10 cellular contexts compared by ENCODE assay signal in the genomic region with DNA sequence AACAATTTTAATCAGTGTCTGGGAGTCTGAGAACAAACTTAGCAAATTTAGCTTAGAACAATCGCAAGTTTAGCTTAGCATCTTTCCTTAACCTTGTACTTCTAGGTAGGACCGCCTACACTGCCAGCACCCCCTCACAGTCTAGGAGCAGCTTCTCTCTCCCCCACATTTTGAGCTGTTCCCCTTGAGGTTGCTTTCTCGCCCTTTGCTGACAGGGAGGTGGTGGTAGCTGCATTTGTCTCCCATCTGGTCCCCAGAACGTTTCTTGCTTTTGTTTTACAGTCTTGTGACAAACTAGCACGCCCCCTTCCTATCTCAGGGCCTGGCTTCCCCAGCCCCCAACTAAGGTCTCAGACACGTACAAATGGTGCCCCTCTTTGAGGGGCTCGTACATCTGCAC. TPM values are rescaled to one million over a fixed set of nuclear protein-coding genes. Genes with fewer than 3 reads are reported as not detected.
A peak's percentile ranks its signal among the peaks of the same experiment; 100 is the strongest.
DNase-seq lines count a peak whose midpoint lies in the region; ATAC-seq and TF ChIP-seq lines count a peak whose summit lies in the region.
"Had no signal": no experiment of that assay in that cellular context is flagged by ENCODE, and none has a peak within 500 bp of the region (broad histone marks: within the 10 kb centered on the region; RNA-seq: fewer than 3 reads in every experiment).

No MANE protein-coding gene starts in this region.

- H3K27me3 Mint-ChIP-seq in activated T-helper 1 cell treated with anti-CD3 and anti-CD28 coated beads, Interleukin-12 subunit alpha, Interleukin-12 subunit beta, Interleukin-2, Interleukin-4 antibody, amounts not matched to agents 30 ng/mL and 10 ng/mL and 1 ng/mL, durations not matched to agents 14 hours and 24 hours and 36 hours (ENCODE audit: insufficient read depth): no peaks in the 10 kb centered on the region

- TF ChIP-seq POLR2A in stomach (IDR thresholded peaks at IDR 0.05): no peak

- intact Hi-C loops in activated T-helper 1 cell treated with anti-CD3 and anti-CD28 coated beads, Interleukin-12 subunit alpha, Interleukin-12 subunit beta, Interleukin-2, Interleukin-4 antibody, amounts not matched to agents 30 ng/mL and 10 ng/mL and 1 ng/mL, durations not matched to agents 14 hours and 24 hours and 36 hours (cut with micrococcal nuclease): no loop called here
- intact Hi-C loops in left lung (cut with DNase I): no loop called here
- intact Hi-C loops in stomach (cut with DNase I; ENCODE audit: low total_unique reads): no loop called here

- no peaks in the 10 kb centered on the region for H3K9me2 ChIP-seq in SK-N-SH

- peak overlapping the region; percentile 53 for H3K4me2 ChIP-seq in SK-N-SH
- H3K4me2 ChIP-seq: A549 had no signal

- H3K9me3 Mint-ChIP-seq in activated T-helper 1 cell treated with anti-CD3 and anti-CD28 coated beads, Interleukin-12 subunit alpha, Interleukin-12 subunit beta, Interleukin-2, Interleukin-4 antibody, amounts not matched to agents 30 ng/mL and 10 ng/mL and 1 ng/mL, durations not matched to agents 14 hours and 24 hours and 36 hours: no peaks in the 10 kb centered on the region

- H2AFZ ChIP-seq in SK-N-SH (ENCODE audit: low read depth): no peak overlapping the region
- H2AFZ ChIP-seq: parathyroid adenoma had no signal

- peak; percentile 17; the same call in 1 of the 2 replicates for TF ChIP-seq RAD21 in SK-N-SH (IDR thresholded peaks at IDR 0.05; ENCODE audit: low read length)

- H3K4me3 ChIP-seq in SK-N-SH (ENCODE audit: low read depth in 2 of 2, low read length in 1 of 2) (peak overlapping the region; percentile 0 to 13; a peak in 1 of 4 replicates), left lung (no peak overlapping the region), stomach (no peak overlapping the region)
- H3K4me3 ChIP-seq: A549 had no signal

- H3K36me3 ChIP-seq in SK-N-SH (replicated peaks in 1 of 2; ENCODE audit: control insufficient read depth in 1 of 2, insufficient read depth in 2 of 2, low read length in 1 of 2) (peaks cover 0 to 6% of the 10 kb centered on the region in 2 experiments), left lung (no peaks in the 10 kb centered on the region), stomach (no peaks in the 10 kb centered on the region)

- peak overlapping the region; percentile 58 for H3K9ac ChIP-seq in SK-N-SH
- H3K9ac ChIP-seq: parathyroid adenoma had no signal

- peaks cover 56 to 63% of the 10 kb centered on the region in 2 experiments for H3K4me1 ChIP-seq in SK-N-SH (ENCODE audit: control insufficient read depth in 1 of 2, insufficient read depth in 2 of 2, low read depth in 1 of 2, low read length in 1 of 2)
- H3K4me1 ChIP-seq in left lung: peaks cover 25 to 59% of the 10 kb centered on the region in 2 donors
- H3K4me1 ChIP-seq in stomach: peaks cover 31 to 91% (median 79%) of the 10 kb centered on the region in 4 donors

- peaks cover 33% of the 10 kb centered on the region for H3K36me3 Mint-ChIP-seq in activated T-helper 1 cell treated with anti-CD3 and anti-CD28 coated beads, Interleukin-12 subunit alpha, Interleukin-12 subunit beta, Interleukin-2, Interleukin-4 antibody, amounts not matched to agents 30 ng/mL and 10 ng/mL and 1 ng/mL, durations not matched to agents 14 hours and 24 hours and 36 hours (ENCODE audit: low read depth)

- WGBS in SK-N-SH (ENCODE audit: low lambda C conversion rate): 63% methylated on average over 7 of the region's 7 CpGs
- WGBS in stomach, 5 donors: 37 to 59% (median 45%) methylated on average over 7 of the region's 7 CpGs

- TF ChIP-seq CTCF in SK-N-SH (IDR thresholded peaks at IDR 0.05) (no peak), left lung (IDR thresholded peaks at IDR 0.05) (no peak), stomach (IDR thresholded peaks at IDR 0.05) (no peak)

- no peak for TF ChIP-seq EP300 in SK-N-SH (IDR thresholded peaks at IDR 0.05; ENCODE audit: borderline replicate concordance in 1 of 2, low read depth in 1 of 2, low read length in 1 of 2)
- TF ChIP-seq EP300 in stomach (IDR thresholded peaks at IDR 0.05): no peak

- H3K4me3 Mint-ChIP-seq in activated T-helper 1 cell treated with anti-CD3 and anti-CD28 coated beads, Interleukin-12 subunit alpha, Interleukin-12 subunit beta, Interleukin-2, Interleukin-4 antibody, amounts not matched to agents 30 ng/mL and 10 ng/mL and 1 ng/mL, durations not matched to agents 14 hours and 24 hours and 36 hours: peak overlapping the region; percentile 8

- peaks cover 71% of the 10 kb centered on the region for H3K4me1 Mint-ChIP-seq in activated T-helper 1 cell treated with anti-CD3 and anti-CD28 coated beads, Interleukin-12 subunit alpha, Interleukin-12 subunit beta, Interleukin-2, Interleukin-4 antibody, amounts not matched to agents 30 ng/mL and 10 ng/mL and 1 ng/mL, durations not matched to agents 14 hours and 24 hours and 36 hours (ENCODE audit: low read depth)

- no peaks in the 10 kb centered on the region for H4K20me1 ChIP-seq in SK-N-SH (ENCODE audit: insufficient read depth)

- peaks cover 62% of the 10 kb centered on the region for H3K79me2 ChIP-seq in SK-N-SH (ENCODE audit: insufficient read depth)

- H3K27me3 ChIP-seq in SK-N-SH (ENCODE audit: insufficient read depth) (no peaks in the 10 kb centered on the region), left lung (no peaks in the 10 kb centered on the region), stomach (no peaks in the 10 kb centered on the region)

- CTCF ChIA-PET in SK-N-SH (lab: Yijun Ruan, JAX): interaction anchor here (0.8 to 1.4 kb wide), 3 partner anchors 19 to 46 kb away, joined by 3 to 4 read pairs (median 3); no protein-coding TSS in a partner anchor

- peaks cover 61% of the 10 kb centered on the region for H3F3A ChIP-seq in SK-N-SH (replicated peaks; ENCODE audit: insufficient read depth)

- H3K27ac Mint-ChIP-seq in activated T-helper 1 cell treated with anti-CD3 and anti-CD28 coated beads, Interleukin-12 subunit alpha, Interleukin-12 subunit beta, Interleukin-2, Interleukin-4 antibody, amounts not matched to agents 30 ng/mL and 10 ng/mL and 1 ng/mL, durations not matched to agents 14 hours and 24 hours and 36 hours: peak overlapping the region; percentile 66

- ATAC-seq in SK-N-SH treated with all-trans-retinoic acid at 6 μM for 48 hours: no peak
- ATAC-seq in left lung: no peak
- no peak for ATAC-seq in HG02588 (IDR thresholded peaks at IDR 0.05; ENCODE audit: unreplicated experiment)
- ATAC-seq in HG02970 (IDR thresholded peaks at IDR 0.05; ENCODE audit: low FRiP score, unreplicated experiment): no peak

- H3K9me3 ChIP-seq in SK-N-SH (no peaks in the 10 kb centered on the region), left lung (no peaks in the 10 kb centered on the region), stomach (no peaks in the 10 kb centered on the region)
- H3K9me3 ChIP-seq: A549 had no signal

- H3K27ac ChIP-seq in SK-N-SH (ENCODE audit: low read depth in 2 of 2, low read length in 1 of 2): peak overlapping the region; percentile 94 to 98
- H3K27ac ChIP-seq in left lung: peak overlapping the region; percentile 42 to 61
- peak overlapping the region; percentile 6 to 84 (median 79) for H3K27ac ChIP-seq in stomach
- H3K27ac ChIP-seq: parathyroid adenoma had no signal

- DNase-seq in SK-N-SH (peak; percentile 32), left lung (no peak), stomach (no peak), NCI-H1694 (lab: John Stamatoyannopoulos, UW) (no peak)
- DNase-seq in activated T-helper 1 cell treated with anti-CD3 and anti-CD28 coated beads, Interleukin-12 subunit alpha, Interleukin-12 subunit beta, Interleukin-2, Interleukin-4 antibody, amounts not matched to agents 30 ng/mL and 10 ng/mL and 1 ng/mL, durations not matched to agents 14 hours and 24 hours and 36 hours (ENCODE audit: low spot score): no peak

- POLR2A ChIA-PET in SK-N-SH (lab: Yijun Ruan, JAX): interaction anchor here (0.6 to 1.8 kb wide), 2 partner anchors 15 to 81 kb away, joined by 4 to 7 read pairs; no protein-coding TSS in a partner anchor

TF ChIP-seq in SK-N-SH, 30 proteins besides CTCF, POLR2A, EP300 and RAD21 (continues in another document):
- TF ChIP-seq RFX5 (IDR thresholded peaks at IDR 0.05; ENCODE audit: low read length): no peak
- TF ChIP-seq IRF3 (IDR thresholded peaks at IDR 0.05; ENCODE audit: low read depth, low read length): no peak
- TF ChIP-seq RCOR1 (IDR thresholded peaks at IDR 0.05; ENCODE audit: low read length): no peak

TF ChIP-seq in SK-N-SH treated with all-trans-retinoic acid at 6 μM for 48 hours, 23 proteins besides CTCF, POLR2A, EP300 and RAD21:
- no peak for TF ChIP-seq POU6F1 (CRISPR knock-in tag; IDR thresholded peaks at IDR 0.05; ENCODE audit: borderline replicate concordance, low read depth)
- TF ChIP-seq OSR1 (CRISPR knock-in tag; IDR thresholded peaks at IDR 0.05): no peak

RNA-seq across cellular contexts. Expression of gene CRTC3, which starts 27.4 kb away (rescaled TPM):
- polyA plus RNA-seq in SK-N-SH (2012; rRNA removed) (16.7 TPM in 2 replicates), stomach (1 to 10 TPM; 8.2 to 8.9 (median 8.6) TPM)
- polyA plus RNA-seq in SK-N-SH (2012; cell fraction: cytosol; rRNA removed): 9.5 and 12.3 TPM in 2 replicates
- 31.4 and 40.2 TPM in 2 replicates for polyA plus RNA-seq in SK-N-SH (2012; cell fraction: nucleus; rRNA removed)
- 54.0 and 61.2 TPM in 2 replicates for total RNA-seq in activated T-helper 1 cell treated with anti-CD3 and anti-CD28 coated beads, Interleukin-12 subunit alpha, Interleukin-12 subunit beta, Interleukin-2, Interleukin-4 antibody, amounts not matched to agents 30 ng/mL and 10 ng/mL and 1 ng/mL, durations not matched to agents 14 hours and 24 hours and 36 hours
- total RNA-seq in left lung (10 to 100 TPM; 33.0 to 36.4 TPM), stomach (10 to 100 TPM; 11.0 to 47.7 (median 44.6) TPM)

Comparison
In these comparisons a context has a peak if more than half of its experiments do, and no peak if none do; other contexts are left out.
1. H3K4me3 ChIP-seq: peak in SK-N-SH (2 of 2); none in left lung (0 of 2) and stomach (0 of 4).
2. Peak in every context shown above with its lines, with median percentiles within 50 percentile points of each other: H3K27ac ChIP-seq.